In genomic region chr14:22230517-22230916, GRCh38 we compare ENCODE assay signal across 15 cellular contexts.
DNase-seq lines count a peak whose midpoint lies in the region; ATAC-seq and TF ChIP-seq lines count a peak whose summit lies in the region.
"Had no signal": no experiment of that assay in that cellular context is flagged by ENCODE, and none has a peak within 500 bp of the region (broad histone marks: within the 10 kb centered on the region; RNA-seq: fewer than 3 reads in every experiment).

No MANE protein-coding gene starts in this region.

- ATAC-seq in IMR-90 (ENCODE audit: low read depth): no peak
- ATAC-seq in T-helper 17 cell: no peak
- no peak for ATAC-seq in Right ventricle myocardium superior (ENCODE audit: poor library complexity)

- H3K56ac ChIP-seq in IMR-90 (ENCODE audit: extremely low read depth, insufficient read depth, low read length): no peak overlapping the region

- dilution Hi-C loops in IMR-90 (cut with HindIII; ENCODE audit: low sequenced_read_pairs, unreplicated experiment): no loop called here

- H3K79me1 ChIP-seq in IMR-90 (ENCODE audit: low read depth in 1 of 2, low read length in 2 of 2): no peaks in the 10 kb centered on the region

- POLR2A ChIA-PET in IMR-90 (lab: Charles Lee; ENCODE audit: unreplicated experiment): no interaction called here

- no peak for DNase-seq in activated naive CD4-positive, alpha-beta T cell treated with Interleukin-2 at 50 U/mL for 16 hours
- DNase-seq in IMR-90 (no peak), T-helper 17 cell (no peak), immature natural killer cell (no peak), Right ventricle myocardium superior (no peak)
- no peak for DNase-seq in central memory CD4-positive, alpha-beta T cell
- DNase-seq: BE2C, DMS 273 treated with DMSO at 0.1 percent for 48 hours, MM.1S, NCI-H1105, NCI-H1694 treated with DMSO at 0.1 percent for 48 hours, NCI-H82, SHP77 had no signal

- no peak overlapping the region for H3K14ac ChIP-seq in IMR-90 (replicated peaks; ENCODE audit: low read depth, low read length)

- TF ChIP-seq POLR2A in IMR-90 (IDR thresholded peaks at IDR 0.05; ENCODE audit: low read depth, low read length): no peak

- H3K4me1 Mint-ChIP-seq in activated naive CD4-positive, alpha-beta T cell treated with anti-CD3 and anti-CD28 coated beads, Interleukin-2, amount 50 U/mL, for 24 hours: peaks cover 8% of the 10 kb centered on the region
- no peaks in the 10 kb centered on the region for H3K4me1 Mint-ChIP-seq in T-helper 17 cell
- peaks cover 39 to 42% of the 10 kb centered on the region in 2 donors for H3K4me1 Mint-ChIP-seq in immature natural killer cell

- H3K9ac ChIP-seq in IMR-90 (ENCODE audit: low read depth, low read length): no peak overlapping the region

- H2AFZ ChIP-seq in IMR-90 (replicated peaks; ENCODE audit: low read length, poor library complexity): no peak overlapping the region

- H4K91ac ChIP-seq in IMR-90 (ENCODE audit: insufficient read depth, low read depth, low read length): no peak overlapping the region

- 0 out of 2 replicates have a peak, but pooled peaks cover 4% of the 10 kb centered on the region for H3K9me1 ChIP-seq in IMR-90 (ENCODE audit: insufficient read depth, low read length)

- no peak overlapping the region for H3K4me2 ChIP-seq in IMR-90 (ENCODE audit: low read depth, low read length)

- no peak for TF ChIP-seq RAD21 in IMR-90 (IDR thresholded peaks at IDR 0.05; ENCODE audit: low read length)

- BruUV-seq in IMR-90 (replicated peaks; lab: Mats Ljungman, UMichigan): no TSS peak

- H4K5ac ChIP-seq in IMR-90 (ENCODE audit: low read depth, low read length): no peak overlapping the region

- H3K27ac ChIP-seq in IMR-90 (ENCODE audit: insufficient read depth, low read length): no peak overlapping the region
- H3K27ac ChIP-seq: Peyer's patch had no signal

- TF ChIP-seq CTCF in IMR-90 (conservative IDR thresholded peaks at IDR 0.05; ENCODE audit: low read depth, low read length): no peak

- H3K18ac ChIP-seq in IMR-90 (ENCODE audit: low read depth, low read length): no peak overlapping the region

- H3K4me1 ChIP-seq in IMR-90 (ENCODE audit: control insufficient read depth, insufficient read depth, low read length): peaks cover 12% of the 10 kb centered on the region
- H3K4me1 ChIP-seq: BE2C, Peyer's patch had no signal

- no peak overlapping the region for H2BK20ac ChIP-seq in IMR-90 (ENCODE audit: low read depth, low read length)

- H3K9me3 Mint-ChIP-seq in activated naive CD4-positive, alpha-beta T cell treated with anti-CD3 and anti-CD28 coated beads, Interleukin-2, amount 50 U/mL, for 24 hours: no peaks in the 10 kb centered on the region
- H3K9me3 Mint-ChIP-seq in immature natural killer cell: peaks cover 0 to 2% (median 0%) of the 10 kb centered on the region in 6 donors

- H3K27me3 Mint-ChIP-seq in activated naive CD4-positive, alpha-beta T cell treated with anti-CD3 and anti-CD28 coated beads, Interleukin-2, amount 50 U/mL, for 24 hours: no peaks in the 10 kb centered on the region
- no peaks in the 10 kb centered on the region for H3K27me3 Mint-ChIP-seq in T-helper 17 cell
- H3K27me3 Mint-ChIP-seq in immature natural killer cell (ENCODE audit: low read depth in 3 of 3): peaks cover 0 to 4% (median 2%) of the 10 kb centered on the region in 3 donors

- H3K23ac ChIP-seq in IMR-90 (ENCODE audit: low read depth, low read length): no peak overlapping the region

- H2BK120ac ChIP-seq in IMR-90 (ENCODE audit: low read depth, low read length): no peak overlapping the region

- peak overlapping the region; percentile 19 for H3K4me3 Mint-ChIP-seq in activated naive CD4-positive, alpha-beta T cell treated with anti-CD3 and anti-CD28 coated beads, Interleukin-2, amount 50 U/mL, for 24 hours
- peak overlapping the region; percentile 25 for H3K4me3 Mint-ChIP-seq in T-helper 17 cell
- peak overlapping the region; percentile 5 to 54 (median 52) for H3K4me3 Mint-ChIP-seq in immature natural killer cell

- in situ Hi-C loops in IMR-90 (cut with MboI; ENCODE audit: low sequenced_read_pairs): no loop called here

- H3K4ac ChIP-seq in IMR-90 (ENCODE audit: low read depth, low read length): no peak overlapping the region

- H2BK5ac ChIP-seq in IMR-90 (ENCODE audit: low read depth, low read length, poor library complexity, severe bottlenecking): no peak overlapping the region

- CTCF ChIA-PET in IMR-90 (lab: Yijun Ruan, JAX): interaction anchor here (1.0 to 1.1 kb wide), 2 partner anchors 9 to 29 kb away, joined by 4 to 9 read pairs; no protein-coding TSS in a partner anchor

- no peak overlapping the region for H2AK5ac ChIP-seq in IMR-90 (ENCODE audit: low read depth, low read length)

- H3K36me3 ChIP-seq in IMR-90 (ENCODE audit: control insufficient read depth, insufficient read depth, low read length): no peaks in the 10 kb centered on the region
- H3K36me3 ChIP-seq: BE2C, Peyer's patch had no signal

- H3K9me3 ChIP-seq in IMR-90 (ENCODE audit: control insufficient read depth, insufficient read depth, low read length): peaks cover 5% of the 10 kb centered on the region; the same call in 1 of the 2 replicates
- H3K9me3 ChIP-seq in T-helper 17 cell (ENCODE audit: control insufficient read depth, low read length, poor library complexity, severe bottlenecking): no peaks in the 10 kb centered on the region
- H3K9me3 ChIP-seq: BE2C, Peyer's patch had no signal

- no peaks in the 10 kb centered on the region for H3K27me3 ChIP-seq in IMR-90 (ENCODE audit: control insufficient read depth, insufficient read depth, low read length)
- H3K27me3 ChIP-seq: BE2C, Peyer's patch had no signal

- intact Hi-C loops in IMR-90 (cut with micrococcal nuclease): no loop called here
- intact Hi-C loops in Right ventricle myocardium superior (cut with DNase I): no loop called here

- no peaks in the 10 kb centered on the region for H4K20me1 ChIP-seq in IMR-90 (ENCODE audit: insufficient read depth, low read length)

- WGBS in IMR-90 (ENCODE audit: extremely low coverage in 2 of 2, insufficient read length in 1 of 2), 2 experiments: 62% methylated on average over 2 of the region's 2 CpGs; no CpG with 5 or more reads in 1 of the 2 experiments

- no peak overlapping the region for H2BK15ac ChIP-seq in IMR-90 (ENCODE audit: low read depth, low read length)

- H3K27ac Mint-ChIP-seq in activated naive CD4-positive, alpha-beta T cell treated with anti-CD3 and anti-CD28 coated beads, Interleukin-2, amount 50 U/mL, for 24 hours: peak overlapping the region; percentile 41
- no peak overlapping the region for H3K27ac Mint-ChIP-seq in T-helper 17 cell
- peak overlapping the region in 3 of 6 donors; percentile 3 to 73 (median 66) for H3K27ac Mint-ChIP-seq in immature natural killer cell

- no peak overlapping the region for H4K8ac ChIP-seq in IMR-90 (ENCODE audit: low read depth in 2 of 2, low read length in 2 of 2)

- H3K36me3 Mint-ChIP-seq in activated naive CD4-positive, alpha-beta T cell treated with anti-CD3 and anti-CD28 coated beads, Interleukin-2, amount 50 U/mL, for 24 hours: no peaks in the 10 kb centered on the region
- H3K36me3 Mint-ChIP-seq in T-helper 17 cell (ENCODE audit: low read depth) (no peaks in the 10 kb centered on the region), immature natural killer cell (no peaks in the 10 kb centered on the region)

- no peak overlapping the region for H3K4me3 ChIP-seq in IMR-90 (ENCODE audit: insufficient read depth, low read depth, low read length)
- H3K4me3 ChIP-seq: Peyer's patch had no signal

- H2AK9ac ChIP-seq in IMR-90 (replicated peaks; ENCODE audit: low read depth, low read length, poor library complexity): no peak overlapping the region

TF ChIP-seq in IMR-90, 13 proteins besides CTCF, POLR2A, EP300 and RAD21:
- TF ChIP-seq CEBPB (IDR thresholded peaks at IDR 0.05; ENCODE audit: low read depth, low read length) (no peak), MAFK (IDR thresholded peaks at IDR 0.05; ENCODE audit: low read depth, low read length) (0 out of 2 replicates have a peak, but pooled peaks have one; percentile 4)
TF ChIP-seq in IMR-90: peak in this region for 1.
